In genomic region chr11:45896392-45897068, GRCh38 we compare ENCODE assay signal across 13 cellular contexts. TPM values are rescaled to one million over a fixed set of nuclear protein-coding genes. Genes with fewer than 3 reads are reported as not detected.
A peak's percentile ranks its signal among the peaks of the same experiment; 100 is the strongest.
DNase-seq lines count a peak whose midpoint lies in the region.
"Had no signal": no experiment of that assay in that cellular context is flagged by ENCODE, and none has a peak within 500 bp of the region (broad histone marks: within the 10 kb centered on the region; RNA-seq: fewer than 3 reads in every experiment).

No MANE protein-coding gene starts in this region.

- H3K79me1 ChIP-seq in neuronal stem cell (ENCODE audit: low read depth, low read length): peaks cover 3% of the 10 kb centered on the region

- H3K27ac Mint-ChIP-seq in activated T-helper 2 cell treated with anti-CD3 and anti-CD28 coated beads, Interferon-gamma antibody, Interleukin-2, Interleukin-4, amounts not matched to agents 10 μg/mL and 5 μg/mL and 100 μg/mL, durations not matched to agents 14 hours and 24 hours and 36 hours: no peak overlapping the region
- H3K27ac Mint-ChIP-seq: stimulated activated naive B cell treated with anti-CD40 and anti-IgM and Interleukin-4, amounts not matched to agents 10 μg/mL and 1 μg/mL and 100 μg/mL, for 72 hours; T-helper 1 cell treated with Interleukin-12 subunit alpha and Interleukin-12 subunit beta and Interleukin-4 antibody, amounts not matched to agents 30 μg/mL and 1 μg/mL, for 36 hours had no signal

- H2BK15ac ChIP-seq in neuronal stem cell (ENCODE audit: low read length): no peak overlapping the region

- H3K4me1 Mint-ChIP-seq in activated T-helper 2 cell treated with anti-CD3 and anti-CD28 coated beads, Interferon-gamma antibody, Interleukin-2, Interleukin-4, amounts not matched to agents 10 μg/mL and 5 μg/mL and 100 μg/mL, durations not matched to agents 14 hours and 24 hours and 36 hours (ENCODE audit: low read depth): no peaks in the 10 kb centered on the region

- no peak overlapping the region for H3K4ac ChIP-seq in neuronal stem cell (ENCODE audit: low read length)

- H2BK5ac ChIP-seq in neuronal stem cell (ENCODE audit: low read length): no peak overlapping the region

- no peak overlapping the region for H3K9ac ChIP-seq in neuronal stem cell (ENCODE audit: low read depth, low read length, poor library complexity)
- H3K9ac ChIP-seq: GM23248 had no signal

- no peak overlapping the region for H2AK5ac ChIP-seq in neuronal stem cell (ENCODE audit: low read depth, low read length)

- no CpG with 5 or more reads among the region's 22 CpGs for WGBS in neuronal stem cell (ENCODE audit: extremely low coverage in 2 of 2, insufficient read length in 2 of 2, insufficient replicate concordance in 1 of 2), 2 donors

- H4K8ac ChIP-seq in neuronal stem cell (ENCODE audit: low read depth, low read length): no peak overlapping the region

- no peaks in the 10 kb centered on the region for H3K36me3 Mint-ChIP-seq in activated T-helper 2 cell treated with anti-CD3 and anti-CD28 coated beads, Interferon-gamma antibody, Interleukin-2, Interleukin-4, amounts not matched to agents 10 μg/mL and 5 μg/mL and 100 μg/mL, durations not matched to agents 14 hours and 24 hours and 36 hours (ENCODE audit: low read depth)

- intact Hi-C loops in activated T-helper 2 cell treated with anti-CD3 and anti-CD28 coated beads, Interferon-gamma antibody, Interleukin-2, Interleukin-4, amounts not matched to agents 10 μg/mL and 5 μg/mL and 100 μg/mL, durations not matched to agents 14 hours and 24 hours and 36 hours (cut with micrococcal nuclease): no loop called here

- peak overlapping the region; percentile 30 for H3K4me2 ChIP-seq in neuronal stem cell (ENCODE audit: insufficient read depth, low read length, poor library complexity, severe bottlenecking)

- peaks cover 0 to 1% of the 10 kb centered on the region in 2 donors for H3K9me3 ChIP-seq in neuronal stem cell (replicated peaks in 1 of 2; ENCODE audit: control insufficient read depth in 2 of 2, insufficient read depth in 1 of 2, low read depth in 1 of 2, low read length in 2 of 2)

- H2AFZ ChIP-seq in neuronal stem cell (ENCODE audit: low read length): peak overlapping the region; percentile 79
- H2AFZ ChIP-seq: GM23248 had no signal

- H3K14ac ChIP-seq in neuronal stem cell (ENCODE audit: low read length): no peak overlapping the region

- peak overlapping the region; percentile 2 for H3K23ac ChIP-seq in neuronal stem cell (ENCODE audit: low read depth, low read length, poor library complexity)

- H2BK12ac ChIP-seq in neuronal stem cell (ENCODE audit: low read length): no peak overlapping the region

- no peak overlapping the region for H4K91ac ChIP-seq in neuronal stem cell (ENCODE audit: low read depth, low read length, poor library complexity)

- in situ Hi-C loops in ACHN (cut with HindIII; ENCODE audit: low pct_ligation_motif_present, low pct_unique_long_range_greater_than_20kb, low sequenced_read_pairs): no loop called here

- DNase-seq in H7 (peak; percentile 94), NCI-H2107 treated with DMSO at 0.1 percent for 48 hours (lab: John Stamatoyannopoulos, UW; ENCODE audit: unreplicated experiment) (peak; percentile 78), neuronal stem cell (ENCODE audit: low spot score) (peak; percentile 48), activated gamma-delta T cell (lab: John Stamatoyannopoulos, UW) (no peak), NOMO-1 treated with dmso at 0.1 percent for 144 hours (lab: John Stamatoyannopoulos, UW; ENCODE audit: unreplicated experiment) (no peak), ACHN (no peak)
- no peak for DNase-seq in activated T-helper 2 cell treated with anti-CD3 and anti-CD28 coated beads, Interferon-gamma antibody, Interleukin-2, Interleukin-4, amounts not matched to agents 10 μg/mL and 5 μg/mL and 100 μg/mL, durations not matched to agents 14 hours and 24 hours and 36 hours (ENCODE audit: low spot score)
- DNase-seq: foreskin keratinocyte; GM23248; NCI-H226; stimulated activated naive B cell treated with anti-CD40 and anti-IgM and Interleukin-4, amounts not matched to agents 10 μg/mL and 1 μg/mL and 100 μg/mL, for 72 hours had no signal

- H3K27ac ChIP-seq in angular gyrus (ENCODE audit: low read depth, low read length) (peak overlapping the region; percentile 69), neuronal stem cell (replicated peaks; ENCODE audit: low read length) (peak overlapping the region; percentile 62)
- H3K27ac ChIP-seq: foreskin keratinocyte, GM23248 had no signal

- no peaks in the 10 kb centered on the region for H3K36me3 ChIP-seq in H7 (replicated peaks; ENCODE audit: control insufficient read depth, insufficient read depth, low read length)
- no peaks in the 10 kb centered on the region for H3K36me3 ChIP-seq in neuronal stem cell (replicated peaks in 1 of 2; ENCODE audit: control insufficient read depth in 2 of 2, insufficient read depth in 2 of 2, low read length in 2 of 2)

- H3K27me3 ChIP-seq in H7 (ENCODE audit: control insufficient read depth, insufficient read depth, low read length): peaks cover 6% of the 10 kb centered on the region
- peaks cover 0 to 27% (median 7%) of the 10 kb centered on the region in 3 experiments for H3K27me3 ChIP-seq in neuronal stem cell (ENCODE audit: control insufficient read depth in 3 of 3, insufficient read depth in 3 of 3, low read depth in 1 of 3, low read length in 3 of 3)

- H3K4me3 ChIP-seq in H7 (ENCODE audit: insufficient read depth, low read depth, low read length): no peak overlapping the region
- H3K4me3 ChIP-seq in neuronal stem cell (ENCODE audit: low read length in 2 of 2): no peak overlapping the region
- H3K4me3 ChIP-seq: GM23248 had no signal

- peak overlapping the region; percentile 82 for H3K18ac ChIP-seq in neuronal stem cell (ENCODE audit: low read length)

- peaks cover 31 to 43% of the 10 kb centered on the region in 2 donors for H3K4me1 ChIP-seq in neuronal stem cell (ENCODE audit: control insufficient read depth in 2 of 2, insufficient read depth in 1 of 2, low read depth in 1 of 2, low read length in 2 of 2)
- H3K4me1 ChIP-seq: foreskin keratinocyte had no signal

- H3K27me3 Mint-ChIP-seq in activated T-helper 2 cell treated with anti-CD3 and anti-CD28 coated beads, Interferon-gamma antibody, Interleukin-2, Interleukin-4, amounts not matched to agents 10 μg/mL and 5 μg/mL and 100 μg/mL, durations not matched to agents 14 hours and 24 hours and 36 hours (ENCODE audit: low read depth): peaks cover 24% of the 10 kb centered on the region

- no peak overlapping the region for H2BK120ac ChIP-seq in neuronal stem cell (ENCODE audit: low read depth, low read length)

- H3K9me3 Mint-ChIP-seq in activated T-helper 2 cell treated with anti-CD3 and anti-CD28 coated beads, Interferon-gamma antibody, Interleukin-2, Interleukin-4, amounts not matched to agents 10 μg/mL and 5 μg/mL and 100 μg/mL, durations not matched to agents 14 hours and 24 hours and 36 hours: no peaks in the 10 kb centered on the region
- H3K9me3 Mint-ChIP-seq: stimulated activated naive B cell treated with anti-CD40 and anti-IgM and Interleukin-4, amounts not matched to agents 10 μg/mL and 1 μg/mL and 100 μg/mL, for 72 hours; T-helper 1 cell treated with Interleukin-12 subunit alpha and Interleukin-12 subunit beta and Interleukin-4 antibody, amounts not matched to agents 30 μg/mL and 1 μg/mL, for 36 hours had no signal

- H3K4me3 Mint-ChIP-seq in activated T-helper 2 cell treated with anti-CD3 and anti-CD28 coated beads, Interferon-gamma antibody, Interleukin-2, Interleukin-4, amounts not matched to agents 10 μg/mL and 5 μg/mL and 100 μg/mL, durations not matched to agents 14 hours and 24 hours and 36 hours (ENCODE audit: low read depth): no peak overlapping the region
- H3K4me3 Mint-ChIP-seq: stimulated activated naive B cell treated with anti-CD40 and anti-IgM and Interleukin-4, amounts not matched to agents 10 μg/mL and 1 μg/mL and 100 μg/mL, for 72 hours; T-helper 1 cell treated with Interleukin-12 subunit alpha and Interleukin-12 subunit beta and Interleukin-4 antibody, amounts not matched to agents 30 μg/mL and 1 μg/mL, for 36 hours had no signal

RNA-seq across cellular contexts. Expression of gene FREY1, which starts 10.5 kb away (rescaled TPM):
- 0.35 and 2.3 TPM in 2 replicates for total RNA-seq in H7 (2014; rRNA removed; shearing (Covaris generic))
- polyA plus RNA-seq in neuronal stem cell (2013, experiment 1 of 2): 0.95 TPM
- polyA plus RNA-seq in neuronal stem cell (2013, experiment 2 of 2): 0.93 TPM
- total RNA-seq in activated T-helper 2 cell treated with anti-CD3 and anti-CD28 coated beads, Interferon-gamma antibody, Interleukin-2, Interleukin-4, amounts not matched to agents 10 μg/mL and 5 μg/mL and 100 μg/mL, durations not matched to agents 14 hours and 24 hours and 36 hours: 1.4 and 1.7 TPM in 2 replicates
- total RNA-seq: GM23248 had no signal
- polyA plus RNA-seq: GM23248 had no signal

RNA-seq across cellular contexts. Expression of gene MAPK8IP1, which starts 11.1 kb away (rescaled TPM):
- total RNA-seq in H7 (2014; rRNA removed; shearing (Covaris generic)): 10.4 and 15.3 TPM in 2 replicates
- polyA plus RNA-seq in neuronal stem cell (2013, experiment 1 of 2): 13.4 TPM
- polyA plus RNA-seq in neuronal stem cell (2013, experiment 2 of 2): 11.6 TPM
- 0.46 and 0.66 TPM in 2 replicates for total RNA-seq in activated T-helper 2 cell treated with anti-CD3 and anti-CD28 coated beads, Interferon-gamma antibody, Interleukin-2, Interleukin-4, amounts not matched to agents 10 μg/mL and 5 μg/mL and 100 μg/mL, durations not matched to agents 14 hours and 24 hours and 36 hours

RNA-seq across cellular contexts. Expression of gene PEX16, which starts 21.1 kb away (rescaled TPM):
- 39.9 and 43.7 TPM in 2 replicates for total RNA-seq in H7 (2014; rRNA removed; shearing (Covaris generic))
- 23.1 TPM for polyA plus RNA-seq in neuronal stem cell (2013, experiment 1 of 2)
- 19.6 TPM for polyA plus RNA-seq in neuronal stem cell (2013, experiment 2 of 2)
- 30.8 and 38.5 TPM in 2 replicates for total RNA-seq in activated T-helper 2 cell treated with anti-CD3 and anti-CD28 coated beads, Interferon-gamma antibody, Interleukin-2, Interleukin-4, amounts not matched to agents 10 μg/mL and 5 μg/mL and 100 μg/mL, durations not matched to agents 14 hours and 24 hours and 36 hours

RNA-seq across cellular contexts. Expression of gene LARGE2, which starts 25.9 kb away (rescaled TPM):
- total RNA-seq in H7 (2014; rRNA removed; shearing (Covaris generic)): 36.6 and 38.6 TPM in 2 replicates
- polyA plus RNA-seq in neuronal stem cell (2013, experiment 1 of 2): 16.5 TPM
- 15.7 TPM for polyA plus RNA-seq in neuronal stem cell (2013, experiment 2 of 2)
- total RNA-seq in activated T-helper 2 cell treated with anti-CD3 and anti-CD28 coated beads, Interferon-gamma antibody, Interleukin-2, Interleukin-4, amounts not matched to agents 10 μg/mL and 5 μg/mL and 100 μg/mL, durations not matched to agents 14 hours and 24 hours and 36 hours: 0.07 and 0.30 TPM in 2 replicates
- total RNA-seq: GM23248 had no signal
- polyA plus RNA-seq: GM23248 had no signal

RNA-seq across cellular contexts. Expression of gene CRY2, which starts 49.3 kb away (rescaled TPM):
- total RNA-seq in H7 (2014; rRNA removed; shearing (Covaris generic)): 16.0 and 24.1 TPM in 2 replicates
- polyA plus RNA-seq in neuronal stem cell (2013, experiment 1 of 2): 7.4 TPM
- polyA plus RNA-seq in neuronal stem cell (2013, experiment 2 of 2): 7.4 TPM
- total RNA-seq in activated T-helper 2 cell treated with anti-CD3 and anti-CD28 coated beads, Interferon-gamma antibody, Interleukin-2, Interleukin-4, amounts not matched to agents 10 μg/mL and 5 μg/mL and 100 μg/mL, durations not matched to agents 14 hours and 24 hours and 36 hours: 21.5 and 24.0 TPM in 2 replicates

Comparison
In these comparisons a context has a peak if more than half of its experiments do, and no peak if none do; other contexts are left out.
1. DNase-seq: peak in H7 (single experiment), NCI-H2107 treated with DMSO at 0.1 percent for 48 hours (single experiment) and neuronal stem cell (single experiment); none in activated gamma-delta T cell (single experiment), NOMO-1 treated with dmso at 0.1 percent for 144 hours (single experiment), activated T-helper 2 cell treated with anti-CD3 and anti-CD28 coated beads, Interferon-gamma antibody, Interleukin-2, Interleukin-4, amounts not matched to agents 10 μg/mL and 5 μg/mL and 100 μg/mL, durations not matched to agents 14 hours and 24 hours and 36 hours (single experiment) and ACHN (single experiment).